In genomic region chrX:109890910-109891502, GRCh38 we compare ENCODE assay signal across 8 cellular contexts.
DNase-seq lines count a peak whose midpoint lies in the region; ATAC-seq and TF ChIP-seq lines count a peak whose summit lies in the region.

No MANE protein-coding gene starts in this region.

- peak overlapping the region; percentile 64 for H2AFZ ChIP-seq in KMS-11 (ENCODE audit: low read depth)

- H3K4me1 Mint-ChIP-seq in activated naive CD8-positive, alpha-beta T cell treated with anti-CD3 and anti-CD28 coated beads, Interleukin-2, amount 10 ng/mL, durations not matched to agents 7 days and 5 days, result no peaks in the 10 kb centered on the region

- TF ChIP-seq EP300 in sigmoid colon (IDR thresholded peaks at IDR 0.05), result no peak

- intact Hi-C loops in left ventricle myocardium superior (cut with micrococcal nuclease), result no loop called here
- intact Hi-C loops in sigmoid colon (cut with DNase I), result no loop called here

- no peak overlapping the region for H3K27ac Mint-ChIP-seq in activated naive CD8-positive, alpha-beta T cell treated with anti-CD3 and anti-CD28 coated beads, Interleukin-2, amount 10 ng/mL, durations not matched to agents 7 days and 5 days

- H3K4me1 ChIP-seq in KMS-11 (ENCODE audit: low read depth, poor library complexity, severe bottlenecking) (no peaks in the 10 kb centered on the region), sigmoid colon (no peaks in the 10 kb centered on the region)

- no peak overlapping the region for H3K9ac ChIP-seq in KMS-11

- H3K4me3 ChIP-seq in KMS-11 (IDR thresholded peaks at IDR 0.05; ENCODE audit: insufficient read depth, low read depth, low read length), result no peak overlapping the region
- H3K4me3 ChIP-seq in sigmoid colon, result no peak overlapping the region

- H3K27ac ChIP-seq in KMS-11, result no peak overlapping the region
- H3K27ac ChIP-seq in sigmoid colon, result no peak overlapping the region

- DNase-seq in CMK (ENCODE audit: low read depth) (peak; percentile 45), SKM-1 (lab: John Stamatoyannopoulos, UW; ENCODE audit: unreplicated experiment) (peak; percentile 46), left ventricle myocardium superior (peak; percentile 42), sigmoid colon (peak; percentile 70), DMS79 treated with DMSO at 0.1 percent for 48 hours (lab: John Stamatoyannopoulos, UW) (no peak)
- DNase-seq in activated naive CD8-positive, alpha-beta T cell treated with anti-CD3 and anti-CD28 coated beads, Interleukin-2, amount 10 ng/mL, durations not matched to agents 7 days and 5 days, result peak; percentile 36

- no peak overlapping the region for H3K4me3 Mint-ChIP-seq in activated naive CD8-positive, alpha-beta T cell treated with anti-CD3 and anti-CD28 coated beads, Interleukin-2, amount 10 ng/mL, durations not matched to agents 7 days and 5 days

- H4K20me1 ChIP-seq in KMS-11 (ENCODE audit: insufficient read depth), result no peaks in the 10 kb centered on the region

- no peak overlapping the region; the same call in 1 of the 2 replicates for H3K4me2 ChIP-seq in KMS-11

- H3K79me2 ChIP-seq in KMS-11 (ENCODE audit: insufficient read depth, low read depth), result no peaks in the 10 kb centered on the region

- ATAC-seq in GM19468 (IDR thresholded peaks at IDR 0.05; ENCODE audit: extremely low read depth, unreplicated experiment) (peak; percentile 47), left ventricle myocardium superior (peak; percentile 75)
- ATAC-seq in activated naive CD8-positive, alpha-beta T cell treated with anti-CD3 and anti-CD28 coated beads, Interleukin-2, amount 10 ng/mL, durations not matched to agents 7 days and 5 days (ENCODE audit: low read depth), result no peak

- 31 to 32% methylated on average over 7 of the region's 7 CpGs for WGBS in sigmoid colon, 2 donors

- H3K36me3 ChIP-seq in KMS-11 (ENCODE audit: insufficient read depth) (no peaks in the 10 kb centered on the region), sigmoid colon (no peaks in the 10 kb centered on the region)

- no peak for TF ChIP-seq POLR2A in sigmoid colon (IDR thresholded peaks at IDR 0.05)

- H3K9me3 ChIP-seq in sigmoid colon, result no peaks in the 10 kb centered on the region

- POLR2A ChIA-PET in activated naive CD8-positive, alpha-beta T cell treated with anti-CD3 and anti-CD28 coated beads, Interleukin-2, amount 10 ng/mL, durations not matched to agents 7 days and 5 days (lab: Charles Lee), result no interaction called here

- no peaks in the 10 kb centered on the region for H3K36me3 Mint-ChIP-seq in activated naive CD8-positive, alpha-beta T cell treated with anti-CD3 and anti-CD28 coated beads, Interleukin-2, amount 10 ng/mL, durations not matched to agents 7 days and 5 days

- peak; percentile 87 for TF ChIP-seq CTCF in KMS-11 (conservative IDR thresholded peaks at IDR 0.05; ENCODE audit: low read depth, low read length)
- peak; percentile 22 to 63 (median 36) for TF ChIP-seq CTCF in sigmoid colon (IDR thresholded peaks at IDR 0.05)

- peaks cover 2% of the 10 kb centered on the region for H3K27me3 Mint-ChIP-seq in activated naive CD8-positive, alpha-beta T cell treated with anti-CD3 and anti-CD28 coated beads, Interleukin-2, amount 10 ng/mL, durations not matched to agents 7 days and 5 days

- H3K27me3 ChIP-seq in KMS-11 (ENCODE audit: insufficient read depth, low read depth) (no peaks in the 10 kb centered on the region), sigmoid colon (no peaks in the 10 kb centered on the region)

- no peaks in the 10 kb centered on the region for H3K9me3 Mint-ChIP-seq in activated naive CD8-positive, alpha-beta T cell treated with anti-CD3 and anti-CD28 coated beads, Interleukin-2, amount 10 ng/mL, durations not matched to agents 7 days and 5 days
